1 cellular context compared by ENCODE assay signal in genomic region chr9:68515304-68516017, GRCh38.
TF ChIP-seq lines count a peak whose summit lies in the region.

No MANE protein-coding gene starts in this region.

TF ChIP-seq in GM23338, 12 proteins besides CTCF, POLR2A, EP300 and RAD21 (continued from another document):
- no peak for TF ChIP-seq ZNF462 (CRISPR knock-in tag; IDR thresholded peaks at IDR 0.05)
- no peak for TF ChIP-seq ZNF114 (CRISPR knock-in tag; IDR thresholded peaks at IDR 0.05)
- no peak for TF ChIP-seq CREB1 (CRISPR knock-in tag; IDR thresholded peaks at IDR 0.05; ENCODE audit: low read depth)
- no peak for TF ChIP-seq STAT1 (IDR thresholded peaks at IDR 0.05; ENCODE audit: unreplicated experiment)
- no peak for TF ChIP-seq JUNB (IDR thresholded peaks at IDR 0.05; ENCODE audit: unreplicated experiment)
- no peak for TF ChIP-seq POLR2AphosphoS5 (IDR thresholded peaks at IDR 0.05; ENCODE audit: low read depth)
- TF ChIP-seq, protein P1, sequence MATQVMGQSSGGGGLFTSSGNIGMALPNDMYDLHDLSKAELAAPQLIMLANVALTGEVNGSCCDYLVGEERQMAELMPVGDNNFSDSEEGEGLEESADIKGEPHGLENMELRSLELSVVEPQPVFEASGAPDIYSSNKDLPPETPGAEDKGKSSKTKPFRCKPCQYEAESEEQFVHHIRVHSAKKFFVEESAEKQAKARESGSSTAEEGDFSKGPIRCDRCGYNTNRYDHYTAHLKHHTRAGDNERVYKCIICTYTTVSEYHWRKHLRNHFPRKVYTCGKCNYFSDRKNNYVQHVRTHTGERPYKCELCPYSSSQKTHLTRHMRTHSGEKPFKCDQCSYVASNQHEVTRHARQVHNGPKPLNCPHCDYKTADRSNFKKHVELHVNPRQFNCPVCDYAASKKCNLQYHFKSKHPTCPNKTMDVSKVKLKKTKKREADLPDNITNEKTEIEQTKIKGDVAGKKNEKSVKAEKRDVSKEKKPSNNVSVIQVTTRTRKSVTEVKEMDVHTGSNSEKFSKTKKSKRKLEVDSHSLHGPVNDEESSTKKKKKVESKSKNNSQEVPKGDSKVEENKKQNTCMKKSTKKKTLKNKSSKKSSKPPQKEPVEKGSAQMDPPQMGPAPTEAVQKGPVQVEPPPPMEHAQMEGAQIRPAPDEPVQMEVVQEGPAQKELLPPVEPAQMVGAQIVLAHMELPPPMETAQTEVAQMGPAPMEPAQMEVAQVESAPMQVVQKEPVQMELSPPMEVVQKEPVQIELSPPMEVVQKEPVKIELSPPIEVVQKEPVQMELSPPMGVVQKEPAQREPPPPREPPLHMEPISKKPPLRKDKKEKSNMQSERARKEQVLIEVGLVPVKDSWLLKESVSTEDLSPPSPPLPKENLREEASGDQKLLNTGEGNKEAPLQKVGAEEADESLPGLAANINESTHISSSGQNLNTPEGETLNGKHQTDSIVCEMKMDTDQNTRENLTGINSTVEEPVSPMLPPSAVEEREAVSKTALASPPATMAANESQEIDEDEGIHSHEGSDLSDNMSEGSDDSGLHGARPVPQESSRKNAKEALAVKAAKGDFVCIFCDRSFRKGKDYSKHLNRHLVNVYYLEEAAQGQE (IDR thresholded peaks at IDR 0.05; ENCODE audit: unreplicated experiment), result no peak
